ENCODE assay signal across 1 cellular context in genomic region chr4:107823870-107824366, GRCh38.
TF ChIP-seq lines count a peak whose summit lies in the region.

No MANE protein-coding gene starts in this region.

TF ChIP-seq in SK-N-SH treated with all-trans-retinoic acid at 6 μM for 48 hours, 23 proteins besides CTCF, POLR2A, EP300 and RAD21 (continued from another document):
- TF ChIP-seq, protein P1, sequence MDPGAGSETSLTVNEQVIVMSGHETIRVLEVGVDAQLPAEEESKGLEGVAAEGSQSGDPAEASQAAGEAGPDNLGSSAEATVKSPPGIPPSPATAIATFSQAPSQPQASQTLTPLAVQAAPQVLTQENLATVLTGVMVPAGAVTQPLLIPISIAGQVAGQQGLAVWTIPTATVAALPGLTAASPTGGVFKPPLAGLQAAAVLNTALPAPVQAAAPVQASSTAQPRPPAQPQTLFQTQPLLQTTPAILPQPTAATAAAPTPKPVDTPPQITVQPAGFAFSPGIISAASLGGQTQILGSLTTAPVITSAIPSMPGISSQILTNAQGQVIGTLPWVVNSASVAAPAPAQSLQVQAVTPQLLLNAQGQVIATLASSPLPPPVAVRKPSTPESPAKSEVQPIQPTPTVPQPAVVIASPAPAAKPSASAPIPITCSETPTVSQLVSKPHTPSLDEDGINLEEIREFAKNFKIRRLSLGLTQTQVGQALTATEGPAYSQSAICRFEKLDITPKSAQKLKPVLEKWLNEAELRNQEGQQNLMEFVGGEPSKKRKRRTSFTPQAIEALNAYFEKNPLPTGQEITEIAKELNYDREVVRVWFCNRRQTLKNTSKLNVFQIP (CRISPR knock-in tag; IDR thresholded peaks at IDR 0.05; ENCODE audit: borderline replicate concordance, low read depth): no peak
- TF ChIP-seq ZNF70 (CRISPR knock-in tag; IDR thresholded peaks at IDR 0.05): no peak
